Comparison of ENCODE assay signal across 23 cellular contexts in genomic region chr13:113849981-113850721, GRCh38. TPM values are rescaled to one million over a fixed set of nuclear protein-coding genes. Genes with fewer than 3 reads are reported as not detected.
DNase-seq lines count a peak whose midpoint lies in the region; ATAC-seq, FAIRE-seq and TF ChIP-seq lines count a peak whose summit lies in the region.
"Had no signal": no experiment of that assay in that cellular context is flagged by ENCODE, and none has a peak within 500 bp of the region (broad histone marks: within the 10 kb centered on the region; RNA-seq: fewer than 3 reads in every experiment).

No MANE protein-coding gene starts in this region.

- no peak overlapping the region for H3K4me3 Mint-ChIP-seq in activated CD8-positive, alpha-beta T cell treated with anti-CD3 and anti-CD28 coated beads, Interleukin-2, amount 10 ng/mL, durations not matched to agents 7 days and 5 days
- H3K4me3 Mint-ChIP-seq: activated CD4-positive, alpha-beta memory T cell treated with anti-CD3 and anti-CD28 coated beads, Interleukin-2, amount 10 ng/mL, durations not matched to agents 7 days and 5 days; activated naive CD4-positive, alpha-beta T cell treated with anti-CD3 and anti-CD28 coated beads, Interleukin-2, amount 10 ng/mL, durations not matched to agents 7 days and 5 days; CD14-positive monocyte had no signal

- H3K4me1 ChIP-seq in right atrium auricular region (peaks cover 0 to 65% of the 10 kb centered on the region in 2 donors), upper lobe of right lung (peaks cover 28% of the 10 kb centered on the region)

- H3K4me1 Mint-ChIP-seq in activated CD8-positive, alpha-beta T cell treated with anti-CD3 and anti-CD28 coated beads, Interleukin-2, amount 10 ng/mL, durations not matched to agents 7 days and 5 days (ENCODE audit: low read depth), result peaks cover 47% of the 10 kb centered on the region

- ATAC-seq in Right ventricle myocardium inferior, result no peak
- ATAC-seq in upper lobe of right lung, result no peak
- ATAC-seq in activated CD8-positive, alpha-beta T cell treated with anti-CD3 and anti-CD28 coated beads, Interleukin-2, amount 10 ng/mL, durations not matched to agents 7 days and 5 days, result no peak

- H3K27ac ChIP-seq in right atrium auricular region, result no peak overlapping the region
- H3K27ac ChIP-seq in upper lobe of right lung, result no peak overlapping the region
- H3K27ac ChIP-seq: dorsolateral prefrontal cortex, spleen had no signal

- no peaks in the 10 kb centered on the region for H3K9me3 Mint-ChIP-seq in activated CD8-positive, alpha-beta T cell treated with anti-CD3 and anti-CD28 coated beads, Interleukin-2, amount 10 ng/mL, durations not matched to agents 7 days and 5 days (ENCODE audit: insufficient read depth)
- H3K9me3 Mint-ChIP-seq: activated CD4-positive, alpha-beta memory T cell treated with anti-CD3 and anti-CD28 coated beads, Interleukin-2, amount 10 ng/mL, durations not matched to agents 7 days and 5 days; activated naive CD4-positive, alpha-beta T cell treated with anti-CD3 and anti-CD28 coated beads, Interleukin-2, amount 10 ng/mL, durations not matched to agents 7 days and 5 days had no signal

- no peak overlapping the region for H3K4me3 ChIP-seq in right atrium auricular region
- no peak overlapping the region for H3K4me3 ChIP-seq in bronchial epithelial cell (ENCODE audit: low read depth, low read length)
- no peak overlapping the region for H3K4me3 ChIP-seq in upper lobe of right lung
- H3K4me3 ChIP-seq: dorsolateral prefrontal cortex, spleen, tibial artery had no signal

- H3K36me3 Mint-ChIP-seq in activated CD8-positive, alpha-beta T cell treated with anti-CD3 and anti-CD28 coated beads, Interleukin-2, amount 10 ng/mL, durations not matched to agents 7 days and 5 days (ENCODE audit: low read depth), result no peaks in the 10 kb centered on the region

- peak; percentile 87 for FAIRE-seq in bronchial epithelial cell (lab: Jason Lieb, UNC)

- H3K36me3 ChIP-seq in right atrium auricular region (peaks cover 16% of the 10 kb centered on the region), bronchial epithelial cell (ENCODE audit: control insufficient read depth, insufficient read depth, low read length) (peaks cover 13% of the 10 kb centered on the region), upper lobe of right lung (peaks cover 14% of the 10 kb centered on the region)

- intact Hi-C loops in Right ventricle myocardium inferior (cut with DNase I), result no loop called here
- intact Hi-C loops in upper lobe of right lung (cut with DNase I), result no loop called here

- H3K27ac Mint-ChIP-seq in activated CD8-positive, alpha-beta T cell treated with anti-CD3 and anti-CD28 coated beads, Interleukin-2, amount 10 ng/mL, durations not matched to agents 7 days and 5 days, result no peak overlapping the region
- H3K27ac Mint-ChIP-seq: activated CD4-positive, alpha-beta memory T cell treated with anti-CD3 and anti-CD28 coated beads, Interleukin-2, amount 10 ng/mL, durations not matched to agents 7 days and 5 days; activated naive CD4-positive, alpha-beta T cell treated with anti-CD3 and anti-CD28 coated beads, Interleukin-2, amount 10 ng/mL, durations not matched to agents 7 days and 5 days; CD14-positive monocyte had no signal

- POLR2A ChIA-PET in activated CD8-positive, alpha-beta T cell treated with anti-CD3 and anti-CD28 coated beads, Interleukin-2, amount 10 ng/mL, durations not matched to agents 7 days and 5 days (lab: Charles Lee), result no interaction called here

- H3K27me3 ChIP-seq in right atrium auricular region (no peaks in the 10 kb centered on the region), bronchial epithelial cell (ENCODE audit: control insufficient read depth, insufficient read depth, low read length) (no peaks in the 10 kb centered on the region), upper lobe of right lung (no peaks in the 10 kb centered on the region)
- H3K27me3 ChIP-seq: dorsolateral prefrontal cortex, tibial artery had no signal

- H3K27me3 Mint-ChIP-seq in activated CD8-positive, alpha-beta T cell treated with anti-CD3 and anti-CD28 coated beads, Interleukin-2, amount 10 ng/mL, durations not matched to agents 7 days and 5 days (ENCODE audit: low read depth), result peaks cover 15% of the 10 kb centered on the region

- CTCF ChIA-PET in activated CD8-positive, alpha-beta T cell treated with anti-CD3 and anti-CD28 coated beads, Interleukin-2, amount 10 ng/mL, durations not matched to agents 7 days and 5 days (lab: Charles Lee), result interaction anchor here (0.6 kb wide), 1 partner anchor 82 kb away, joined by 4 read pairs; no protein-coding TSS in a partner anchor

- H3K9me3 ChIP-seq in right atrium auricular region (no peaks in the 10 kb centered on the region), upper lobe of right lung (no peaks in the 10 kb centered on the region)
- H3K9me3 ChIP-seq: spleen, tibial artery had no signal

- DNase-seq in right atrium auricular region (ENCODE audit: low spot score) (peak; percentile 49), Right ventricle myocardium inferior (ENCODE audit: missing footprints) (no peak), bronchial epithelial cell (ENCODE audit: low read depth) (no peak), mesenteric fat pad (ENCODE audit: low spot score) (peak; percentile 55), upper lobe of right lung (no peak), NCI-H345 (lab: John Stamatoyannopoulos, UW) (no peak)
- no peak for DNase-seq in activated CD8-positive, alpha-beta T cell treated with anti-CD3 and anti-CD28 coated beads, Interleukin-2, amount 10 ng/mL, durations not matched to agents 7 days and 5 days
- DNase-seq: activated CD4-positive, alpha-beta memory T cell treated with anti-CD3 and anti-CD28 coated beads, Interleukin-2, amount 10 ng/mL, durations not matched to agents 7 days and 5 days; activated naive CD4-positive, alpha-beta T cell treated with anti-CD3 and anti-CD28 coated beads, Interleukin-2, amount 10 ng/mL, durations not matched to agents 7 days and 5 days; caudate nucleus; foreskin melanocyte; HCEC 1CT; NCI-H1417 treated with DMSO at 0.1 percent for 48 hours; NCI-H2107; NCI-H510A treated with DMSO at 0.1 percent for 48 hours; nucleus accumbens; spleen; stimulated activated CD4-positive, alpha-beta T cell treated with anti-CD3 and anti-CD28 coated beads, Interleukin-4, amount 100 ng/mL, for 1 hour; stimulated activated naive CD4-positive, alpha-beta T cell treated with Interleukin-2 at 50 U/mL for 16 hours; T-helper 9 cell; tibial artery had no signal

- TF ChIP-seq CTCF in right atrium auricular region (IDR thresholded peaks at IDR 0.05), result no peak
- no peak for TF ChIP-seq CTCF in bronchial epithelial cell (IDR thresholded peaks at IDR 0.05; ENCODE audit: insufficient read depth, low read length, severe bottlenecking)
- no peak for TF ChIP-seq CTCF in upper lobe of right lung (IDR thresholded peaks at IDR 0.05)

RNA-seq across cellular contexts. Expression of gene GAS6, which starts 13.7 kb away (rescaled TPM):
- 100 to 1,000 TPM; 206 to 254 TPM for total RNA-seq in right atrium auricular region
- 189 TPM for total RNA-seq in Right ventricle myocardium inferior
- total RNA-seq in bronchial epithelial cell, result 41.3 and 70.0 TPM in 2 replicates
- total RNA-seq in mesenteric fat pad, result 88.6 TPM
- total RNA-seq in upper lobe of right lung, result 197 TPM
- under 1 TPM; 0.53 to 0.65 TPM for total RNA-seq in activated CD8-positive, alpha-beta T cell treated with anti-CD3 and anti-CD28 coated beads, Interleukin-2, amount 10 ng/mL, durations not matched to agents 7 days and 5 days

Comparison
In these comparisons a context has a peak if more than half of its experiments do, and no peak if none do; other contexts are left out.
1. DNase-seq: peak in right atrium auricular region (single experiment) and mesenteric fat pad (single experiment); none in Right ventricle myocardium inferior (single experiment), bronchial epithelial cell (single experiment), upper lobe of right lung (single experiment), NCI-H345 (single experiment) and activated CD8-positive, alpha-beta T cell treated with anti-CD3 and anti-CD28 coated beads, Interleukin-2, amount 10 ng/mL, durations not matched to agents 7 days and 5 days (single experiment).
2. RNA of gene GAS6, which starts 13.7 kb away (total RNA-seq): 206 to 254 TPM in right atrium auricular region, 197 TPM in upper lobe of right lung (single experiment), 189 TPM in Right ventricle myocardium inferior (single experiment), 88.6 TPM in mesenteric fat pad (single experiment) and 41.3 to 70.0 TPM in bronchial epithelial cell; 0.53 to 0.65 TPM in activated CD8-positive, alpha-beta T cell treated with anti-CD3 and anti-CD28 coated beads, Interleukin-2, amount 10 ng/mL, durations not matched to agents 7 days and 5 days; every median in the first group is over 10 times any median in the second.